Comparison of ENCODE assay signal across 22 cellular contexts in genomic region chr3:32880225-32880624, GRCh38.
"Had no signal": no experiment of that assay in that cellular context is flagged by ENCODE, and none has a peak within 500 bp of the region (broad histone marks: within the 10 kb centered on the region; RNA-seq: fewer than 3 reads in every experiment).

No MANE protein-coding gene starts in this region.

- H3K27me3 Mint-ChIP-seq: naive B cell had no signal

- H3K4me3 Mint-ChIP-seq: endodermal cell; naive B cell; nephron; stimulated activated naive B cell treated with anti-CD40 and anti-IgM and Interleukin-4, amounts not matched to agents 10 μg/mL and 1 μg/mL and 100 μg/mL, for 72 hours; stimulated activated naive CD8-positive, alpha-beta T cell treated with anti-CD3 and anti-CD28 coated beads, Interleukin-15, amount 100 ng/mL, for 72 hours had no signal

- H3K27ac Mint-ChIP-seq: endodermal cell; naive B cell; stimulated activated naive B cell treated with anti-CD40 and anti-IgM and Interleukin-4, amounts not matched to agents 10 μg/mL and 1 μg/mL and 100 μg/mL, for 72 hours; stimulated activated naive CD8-positive, alpha-beta T cell treated with anti-CD3 and anti-CD28 coated beads, Interleukin-15, amount 100 ng/mL, for 72 hours had no signal

- H3K27ac ChIP-seq: coronary artery, heart left ventricle, parathyroid adenoma, prostate gland, sigmoid colon, skin epidermis, testis, tibial nerve had no signal

- H3K79me2 ChIP-seq: parathyroid adenoma had no signal

- H3K27me3 ChIP-seq: heart left ventricle, sigmoid colon, testis, tibial nerve had no signal

- H3K4me1 ChIP-seq: heart left ventricle, parathyroid adenoma, prostate gland, testis, tibial nerve had no signal

- H3K9me3 ChIP-seq: heart left ventricle, prostate gland, sigmoid colon, testis, tibial nerve had no signal

- H3K4me1 Mint-ChIP-seq: naive B cell had no signal

- H2AFZ ChIP-seq: parathyroid adenoma had no signal

- DNase-seq: effector CD4-positive, alpha-beta T cell; endodermal cell; erythroblast; heart left ventricle; hippocampal formation; left colon; left ventricle myocardium superior; mesenchymal stem cell; naive B cell; sigmoid colon; stimulated activated CD4-positive, alpha-beta T cell treated with anti-CD3 and anti-CD28 coated beads, Interleukin-2, amount 100 ng/mL, for 24 hours; stimulated activated CD4-positive, alpha-beta T cell treated with anti-CD3 and anti-CD28 coated beads, Interleukin-4, amount 100 ng/mL, for 4 hours; stimulated activated naive B cell treated with anti-CD40 and anti-IgM and Interleukin-4, amounts not matched to agents 10 μg/mL and 1 μg/mL and 100 μg/mL, for 72 hours; stimulated activated naive CD8-positive, alpha-beta T cell treated with anti-CD3 and anti-CD28 coated beads, Interleukin-15, amount 100 ng/mL, for 72 hours; testis had no signal

- H3K9me3 Mint-ChIP-seq: endodermal cell; naive B cell; nephron; stimulated activated naive B cell treated with anti-CD40 and anti-IgM and Interleukin-4, amounts not matched to agents 10 μg/mL and 1 μg/mL and 100 μg/mL, for 72 hours; stimulated activated naive CD8-positive, alpha-beta T cell treated with anti-CD3 and anti-CD28 coated beads, Interleukin-15, amount 100 ng/mL, for 72 hours had no signal

- ATAC-seq: heart left ventricle; left colon; left ventricle myocardium superior; stimulated activated naive B cell treated with anti-CD40 and anti-IgM and Interleukin-4, amounts not matched to agents 10 μg/mL and 1 μg/mL and 100 μg/mL, for 72 hours; stimulated activated naive CD8-positive, alpha-beta T cell treated with anti-CD3 and anti-CD28 coated beads, Interleukin-15, amount 100 ng/mL, for 72 hours had no signal

- H3K4me3 ChIP-seq: coronary artery, heart left ventricle, lung, prostate gland, sigmoid colon, skin epidermis, testis, tibial nerve had no signal

- H3K36me3 ChIP-seq: heart left ventricle, prostate gland, sigmoid colon, tibial nerve had no signal

- H3K36me3 Mint-ChIP-seq: naive B cell; stimulated activated naive B cell treated with anti-CD40 and anti-IgM and Interleukin-4, amounts not matched to agents 10 μg/mL and 1 μg/mL and 100 μg/mL, for 72 hours had no signal

- H3K9ac ChIP-seq: parathyroid adenoma had no signal
